ENCODE assay signal across 8 cellular contexts in the genomic region with DNA sequence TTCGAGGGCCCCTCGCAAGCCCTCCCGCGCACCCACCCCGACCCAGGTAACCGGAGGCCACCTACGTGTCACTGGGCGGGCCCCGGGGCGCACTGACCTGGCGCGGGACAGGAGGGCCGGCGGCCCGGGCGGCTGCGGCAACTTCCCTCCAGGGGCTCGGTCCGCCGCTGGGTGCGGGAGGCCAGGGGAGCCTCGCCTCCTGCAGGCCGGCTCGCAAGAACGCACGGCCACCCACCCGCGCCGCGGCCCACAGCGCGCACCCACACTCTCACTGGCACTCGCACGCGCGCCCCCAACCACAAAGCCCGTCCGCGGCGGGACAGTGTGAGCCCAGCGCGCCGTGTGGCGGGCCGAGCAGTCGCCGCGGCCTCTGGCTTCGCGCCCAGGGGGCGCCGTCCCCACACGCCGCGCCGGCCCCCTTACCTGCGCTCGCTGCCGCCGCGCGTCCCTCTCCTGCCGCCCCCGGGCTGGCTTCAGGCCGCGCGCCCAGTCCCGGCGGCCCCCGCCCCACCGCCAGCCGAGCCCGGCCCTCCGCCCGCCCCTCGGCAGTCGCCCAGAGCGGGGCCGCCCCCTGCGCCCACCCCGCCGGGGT. TPM values are rescaled to one million over a fixed set of nuclear protein-coding genes. Genes with fewer than 3 reads are reported as not detected.
DNase-seq lines count a peak whose midpoint lies in the region; ATAC-seq, FAIRE-seq and TF ChIP-seq lines count a peak whose summit lies in the region.

No MANE protein-coding gene starts in this region.

- DNase-seq in NOMO-1 (lab: John Stamatoyannopoulos, UW; ENCODE audit: unreplicated experiment in 2 of 2): peak; percentile 42 to 69
- DNase-seq in NOMO-1 treated with dmso at 0.1 percent for 144 hours (lab: John Stamatoyannopoulos, UW; ENCODE audit: unreplicated experiment): no peak
- peak; percentile 34 to 57 for DNase-seq in Kasumi-1 (lab: John Stamatoyannopoulos, UW)
- DNase-seq in bronchial epithelial cell (ENCODE audit: low read depth): no peak
- peak; percentile 38 to 60 for DNase-seq in left colon

- ATAC-seq in left colon (peak; percentile 44), HG02763 (IDR thresholded peaks at IDR 0.05; ENCODE audit: unreplicated experiment) (no peak), GM19328 (IDR thresholded peaks at IDR 0.05; ENCODE audit: unreplicated experiment) (no peak)

- H3K4me3 ChIP-seq in bronchial epithelial cell (ENCODE audit: low read depth, low read length): peak overlapping the region; percentile 80
- peak overlapping the region in 4 of 5 donors; percentile 67 to 90 (median 79) for H3K4me3 ChIP-seq in subcutaneous abdominal adipose tissue (ENCODE audit: low read depth in 1 of 5, low read length in 5 of 5)

- peaks cover 0 to 32% (median 26%) of the 10 kb centered on the region in 5 donors for H3K4me1 ChIP-seq in subcutaneous abdominal adipose tissue (ENCODE audit: control insufficient read depth in 5 of 5, insufficient read depth in 5 of 5, low read length in 5 of 5)

- intact Hi-C loops in left colon (cut with DNase I, micrococcal nuclease): no loop called here

- peak; percentile 7 for TF ChIP-seq CTCF in bronchial epithelial cell (IDR thresholded peaks at IDR 0.05; ENCODE audit: insufficient read depth, low read length, severe bottlenecking)

- no peak for FAIRE-seq in bronchial epithelial cell (lab: Jason Lieb, UNC)

- H3K36me3 ChIP-seq in bronchial epithelial cell (ENCODE audit: control insufficient read depth, insufficient read depth, low read length): no peaks in the 10 kb centered on the region
- no peaks in the 10 kb centered on the region for H3K36me3 ChIP-seq in subcutaneous abdominal adipose tissue (ENCODE audit: control insufficient read depth in 5 of 5, insufficient read depth in 5 of 5, low read length in 5 of 5)

- H3K9ac ChIP-seq in subcutaneous abdominal adipose tissue (ENCODE audit: low read length in 5 of 5): peak overlapping the region in 4 of 5 donors; percentile 31 to 65 (median 59)

- no peaks in the 10 kb centered on the region for H3K27me3 ChIP-seq in bronchial epithelial cell (ENCODE audit: control insufficient read depth, insufficient read depth, low read length)
- peaks cover 0 to 16% (median 16%) of the 10 kb centered on the region in 5 donors for H3K27me3 ChIP-seq in subcutaneous abdominal adipose tissue (ENCODE audit: control insufficient read depth in 5 of 5, insufficient read depth in 4 of 5, low read length in 5 of 5)

- peak overlapping the region; percentile 70 for H3K27ac ChIP-seq in subcutaneous abdominal adipose tissue (ENCODE audit: low read depth, low read length)

- H3K9me3 ChIP-seq in subcutaneous abdominal adipose tissue (ENCODE audit: control insufficient read depth in 5 of 5, low read length in 5 of 5): no peaks in the 10 kb centered on the region

RNA-seq across cellular contexts. Expression of a gene that starts 0.4 kb away (rescaled TPM):
- total RNA-seq in bronchial epithelial cell (9.0 and 16.8 TPM in 2 replicates), left colon (10 to 100 TPM; 25.7 to 28.0 TPM)

Comparison
In these comparisons a context has a peak if more than half of its experiments do, and no peak if none do; other contexts are left out.
1. DNase-seq: peak in NOMO-1 (2 of 2), Kasumi-1 (2 of 2) and left colon (2 of 2); none in NOMO-1 treated with dmso at 0.1 percent for 144 hours (single experiment) and bronchial epithelial cell (single experiment).